Comparison of ENCODE assay signal across 25 cellular contexts in the genomic region with DNA sequence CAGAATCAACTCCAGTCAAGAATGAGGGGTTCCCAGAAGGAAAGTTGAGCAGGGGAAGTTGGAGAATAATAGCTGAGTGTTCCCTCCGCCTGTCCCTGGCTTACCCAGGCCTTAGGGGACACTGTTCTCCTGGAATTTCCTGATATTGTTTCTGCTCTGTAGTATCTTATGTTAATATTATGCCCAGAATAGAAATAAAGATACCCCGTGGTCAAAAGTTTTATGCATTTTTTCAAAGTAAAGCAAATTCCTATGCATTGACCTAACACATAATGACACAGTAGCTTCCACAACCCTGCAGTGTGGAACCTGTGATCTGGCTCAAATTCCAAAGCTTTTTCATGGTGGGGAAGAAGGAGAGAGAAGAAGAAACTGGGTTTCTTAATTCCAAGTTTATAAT.
"Had no signal": no experiment of that assay in that cellular context is flagged by ENCODE, and none has a peak within 500 bp of the region (broad histone marks: within the 10 kb centered on the region; RNA-seq: fewer than 3 reads in every experiment).

No MANE protein-coding gene starts in this region.

- H3K4me3 ChIP-seq: lower lobe of right lung, prostate gland, right atrium auricular region, smooth muscle cell, suprapubic skin, transverse colon, upper lobe of right lung, uterus had no signal

- H3K36me3 ChIP-seq: lower lobe of right lung, prostate gland, right atrium auricular region, suprapubic skin, transverse colon, upper lobe of right lung, uterus had no signal

- ATAC-seq: left ventricle myocardium superior, lower lobe of right lung, sciatic nerve, upper lobe of right lung had no signal

- H3K9me3 ChIP-seq: lower lobe of right lung, prostate gland, right atrium auricular region, suprapubic skin, transverse colon, upper lobe of right lung, uterus had no signal

- FAIRE-seq: colon, frontal cortex, keratinocyte had no signal

- H3K4me2 ChIP-seq: smooth muscle cell had no signal

- H3K27ac ChIP-seq: lower lobe of right lung, prostate gland, right atrium auricular region, suprapubic skin, transverse colon, upper lobe of right lung, uterus had no signal

- H3K4me1 ChIP-seq: lower lobe of right lung, prostate gland, right atrium auricular region, suprapubic skin, transverse colon, upper lobe of right lung, uterus had no signal

- H3K27me3 ChIP-seq: right atrium auricular region, suprapubic skin, transverse colon, upper lobe of right lung, uterus had no signal

- DNase-seq: effector memory CD4-positive, alpha-beta T cell; erythroblast; hypothalamus; left ventricle myocardium superior; lower lobe of right lung; naive B cell; nephron progenitor cell; nucleus accumbens; stimulated activated CD4-positive, alpha-beta T cell treated with anti-CD3 and anti-CD28 coated beads, Interleukin-12 subunit alpha, Interleukin-12 subunit beta, amount 100 ng/mL, for 4 hours; stimulated activated CD4-positive, alpha-beta T cell treated with anti-CD3 and anti-CD28 coated beads, Interleukin-1b, Interleukin-23, amount 100 ng/mL, for 48 hours; stimulated activated CD4-positive, alpha-beta T cell treated with anti-CD3 and anti-CD28 coated beads, Interleukin-4, amount 100 ng/mL, for 1 hour; stimulated activated CD8-positive, alpha-beta memory T cell treated with anti-CD3 and anti-CD28 coated beads, Interleukin-4, amount 100 ng/mL, for 48 hours; stimulated activated naive CD4-positive, alpha-beta T cell; stimulated activated naive CD8-positive, alpha-beta T cell treated with anti-CD3 and anti-CD28 coated beads, Interleukin-15, amount 100 ng/mL, for 72 hours; transverse colon; upper lobe of right lung; uterus had no signal
